12 cellular contexts compared by ENCODE assay signal in the genomic region with DNA sequence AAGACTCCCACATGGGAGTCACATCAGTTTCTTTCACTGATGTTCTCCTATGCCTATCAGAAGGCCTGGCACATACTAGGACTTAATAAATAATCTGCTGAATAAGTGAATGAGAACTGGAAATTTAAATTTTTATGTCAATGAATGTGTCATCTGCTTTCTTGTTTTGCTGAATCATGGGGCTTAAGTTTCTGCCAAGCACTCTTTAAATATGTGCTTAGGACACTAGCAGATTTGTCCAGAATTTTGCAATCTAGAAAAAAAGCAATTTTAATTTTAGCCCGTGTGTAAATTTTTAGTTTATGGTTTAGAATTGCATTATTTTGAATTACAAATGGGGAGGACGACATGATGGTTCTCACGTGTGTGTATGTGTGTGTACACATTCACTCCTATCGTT.
DNase-seq lines count a peak whose midpoint lies in the region; ATAC-seq and TF ChIP-seq lines count a peak whose summit lies in the region.
"Had no signal": no experiment of that assay in that cellular context is flagged by ENCODE, and none has a peak within 500 bp of the region (broad histone marks: within the 10 kb centered on the region; RNA-seq: fewer than 3 reads in every experiment).

No MANE protein-coding gene starts in this region.

- ATAC-seq in gastrocnemius medialis (peak in 1 of 2 donors; percentile 7), HG02884 (IDR thresholded peaks at IDR 0.05; ENCODE audit: unreplicated experiment) (no peak)

- no peaks in the 10 kb centered on the region for H3K9me3 ChIP-seq in gastrocnemius medialis

- no peak for TF ChIP-seq CTCF in gastrocnemius medialis (IDR thresholded peaks at IDR 0.05 in 4 of 5, conservative IDR thresholded peaks at IDR 0.05 in 1 of 5)

- intact Hi-C loops in gastrocnemius medialis (cut with DNase I; ENCODE audit: low total_unique reads): loop anchor here (5.0 to 10.0 kb wide), 2 partner anchors 231 to 338 kb away; no protein-coding TSS in a partner anchor

- no peak for TF ChIP-seq POLR2A in gastrocnemius medialis (IDR thresholded peaks at IDR 0.05)

- H3K4me1 ChIP-seq in gastrocnemius medialis: peaks cover 13 to 27% of the 10 kb centered on the region in 2 donors
- H3K4me1 ChIP-seq: spleen had no signal

- in situ Hi-C loops in G401 (cut with HindIII; ENCODE audit: low sequenced_read_pairs) (no loop called here), gastrocnemius medialis (cut with MboI; ENCODE audit: low sequenced_read_pairs in 4 of 4) (loop anchor here in 1 of 4 donors (10.0 to 25.0 kb wide), 3 partner anchors 52 to 446 kb away; no protein-coding TSS in a partner anchor)

- H3K4me3 ChIP-seq in gastrocnemius medialis: peak overlapping the region in 1 of 4 donors; percentile 2
- H3K4me3 ChIP-seq: spleen had no signal

- H3K36me3 ChIP-seq in gastrocnemius medialis: no peaks in the 10 kb centered on the region
- H3K36me3 ChIP-seq: spleen had no signal

- DNase-seq in G401 (ENCODE audit: low spot score) (peak; percentile 43), fibroblast of the conjunctiva (ENCODE audit: low read depth) (peak; percentile 31), gastrocnemius medialis (no peak), H4 (ENCODE audit: low spot score) (no peak), retina (no peak), NCI-H1105 (lab: John Stamatoyannopoulos, UW) (no peak)
- DNase-seq: activated CD4-positive, alpha-beta T cell treated with anti-CD3 and anti-CD28 coated beads for 48 hours; NCI-H2029 treated with DMSO at 0.1 percent for 48 hours; spleen had no signal

- no peaks in the 10 kb centered on the region for H3K27me3 ChIP-seq in gastrocnemius medialis
- H3K27me3 ChIP-seq: spleen had no signal

- H3K27ac ChIP-seq in angular gyrus (ENCODE audit: low read depth, low read length): peak overlapping the region; percentile 94
- peak overlapping the region; percentile 84 to 90 (median 88) for H3K27ac ChIP-seq in gastrocnemius medialis
- H3K27ac ChIP-seq: KMS-11, spleen had no signal

Comparison
In these comparisons a context has a peak if more than half of its experiments do, and no peak if none do; other contexts are left out.
1. DNase-seq: peak in G401 (single experiment) and fibroblast of the conjunctiva (single experiment); none in gastrocnemius medialis (0 of 2), H4 (single experiment), retina (single experiment) and NCI-H1105 (single experiment).